Comparison of ENCODE assay signal across 21 cellular contexts in the genomic region with DNA sequence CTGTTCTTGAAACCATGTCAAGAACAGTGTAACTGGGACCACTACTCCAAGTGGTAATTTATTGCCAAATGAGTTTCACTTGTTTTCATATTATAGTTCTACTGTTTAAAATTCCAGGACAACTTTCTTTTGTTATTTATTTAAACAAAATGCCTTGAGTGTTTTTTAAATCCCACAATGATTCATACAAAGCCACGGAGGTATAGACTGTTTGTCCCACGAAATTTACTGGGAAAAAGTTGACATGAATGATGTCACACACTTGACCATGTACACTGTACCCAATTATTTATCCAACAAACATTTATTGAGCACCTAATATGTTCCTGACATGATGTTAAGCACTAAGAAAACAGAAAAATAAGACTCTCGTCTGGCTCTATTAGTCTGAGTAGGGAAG.
DNase-seq lines count a peak whose midpoint lies in the region; ATAC-seq and TF ChIP-seq lines count a peak whose summit lies in the region.
"Had no signal": no experiment of that assay in that cellular context is flagged by ENCODE, and none has a peak within 500 bp of the region (broad histone marks: within the 10 kb centered on the region; RNA-seq: fewer than 3 reads in every experiment).

No MANE protein-coding gene starts in this region.

- peaks cover 5% of the 10 kb centered on the region for H3K9me3 Mint-ChIP-seq in osteocyte (ENCODE audit: unreplicated experiment)
- no peaks in the 10 kb centered on the region for H3K9me3 Mint-ChIP-seq in natural killer cell treated with Interleukin-12 subunit alpha and Interleukin-12 subunit beta and Interleukin-15 and Interleukin-18, amount 100 ng/mL, for 72 hours
- H3K9me3 Mint-ChIP-seq in activated CD4-positive, alpha-beta memory T cell treated with anti-CD3 and anti-CD28 coated beads, Interleukin-2, amount 10 ng/mL, durations not matched to agents 7 days and 5 days = no peaks in the 10 kb centered on the region
- H3K9me3 Mint-ChIP-seq: CD8-positive, alpha-beta T cell; HFFc6 had no signal

- no peak for TF ChIP-seq POLR2A in esophagus squamous epithelium (IDR thresholded peaks at IDR 0.05)

- H3K36me3 ChIP-seq in esophagus squamous epithelium = no peaks in the 10 kb centered on the region
- H3K36me3 ChIP-seq: BLaER1 treated with 17β-estradiol and CSF1 and Interleukin-3, amounts not matched to agents 10 nM and 100 nM had no signal

- H3K9me3 ChIP-seq in esophagus squamous epithelium = no peaks in the 10 kb centered on the region

- no peaks in the 10 kb centered on the region for H3K27me3 Mint-ChIP-seq in osteocyte (ENCODE audit: unreplicated experiment)
- peaks cover 17 to 21% of the 10 kb centered on the region in 2 donors for H3K27me3 Mint-ChIP-seq in natural killer cell treated with Interleukin-12 subunit alpha and Interleukin-12 subunit beta and Interleukin-15 and Interleukin-18, amount 100 ng/mL, for 72 hours
- peaks cover 9% of the 10 kb centered on the region for H3K27me3 Mint-ChIP-seq in activated CD4-positive, alpha-beta memory T cell treated with anti-CD3 and anti-CD28 coated beads, Interleukin-2, amount 10 ng/mL, durations not matched to agents 7 days and 5 days

- WGBS in esophagus squamous epithelium, 2 donors = 40 to 54% methylated on average over 3 of the region's 3 CpGs

- ATAC-seq in natural killer cell treated with Interleukin-12 subunit alpha and Interleukin-12 subunit beta and Interleukin-15 and Interleukin-18, amount 100 ng/mL, for 72 hours = no peak
- ATAC-seq: CD8-positive, alpha-beta T cell; HepG2 had no signal

- POLR2A ChIA-PET in activated CD4-positive, alpha-beta memory T cell treated with anti-CD3 and anti-CD28 coated beads, Interleukin-2, amount 10 ng/mL, durations not matched to agents 7 days and 5 days (lab: Charles Lee) = no interaction called here

- DNase-seq in EH (ENCODE audit: low read depth) (peak; percentile 48), M059J (ENCODE audit: low read depth) (peak; percentile 40), fibroblast of mammary gland (ENCODE audit: low read depth) (peak; percentile 45), osteocyte (ENCODE audit: extremely low spot score, unreplicated experiment) (no peak), HK-2 (ENCODE audit: unreplicated experiment) (no peak), esophagus squamous epithelium (lab: John Stamatoyannopoulos, UW) (no peak)
- no peak for DNase-seq in natural killer cell treated with Interleukin-12 subunit alpha and Interleukin-12 subunit beta and Interleukin-15 and Interleukin-18, amount 100 ng/mL, for 72 hours (ENCODE audit: low spot score)
- DNase-seq in activated CD4-positive, alpha-beta memory T cell treated with anti-CD3 and anti-CD28 coated beads, Interleukin-2, amount 10 ng/mL, durations not matched to agents 7 days and 5 days = no peak
- DNase-seq: 8988T; Calu3; CD8-positive, alpha-beta T cell; DMS 273 treated with DMSO at 0.1 percent for 48 hours; DMS53; DND-41; GDM1; GM23248; HCEC 1CT; HFFc6 had no signal

- peaks cover 65% of the 10 kb centered on the region for H3K4me1 Mint-ChIP-seq in osteocyte (ENCODE audit: unreplicated experiment)
- no peaks in the 10 kb centered on the region for H3K4me1 Mint-ChIP-seq in natural killer cell treated with Interleukin-12 subunit alpha and Interleukin-12 subunit beta and Interleukin-15 and Interleukin-18, amount 100 ng/mL, for 72 hours (ENCODE audit: low read depth in 2 of 2)
- no peaks in the 10 kb centered on the region for H3K4me1 Mint-ChIP-seq in activated CD4-positive, alpha-beta memory T cell treated with anti-CD3 and anti-CD28 coated beads, Interleukin-2, amount 10 ng/mL, durations not matched to agents 7 days and 5 days
- H3K4me1 Mint-ChIP-seq: B cell had no signal

- TF ChIP-seq CTCF in fibroblast of mammary gland (conservative IDR thresholded peaks at IDR 0.05; ENCODE audit: control insufficient read depth, insufficient read depth, low read depth, low read length) (no peak), osteocyte (IDR thresholded peaks at IDR 0.05) (no peak), esophagus squamous epithelium (IDR thresholded peaks at IDR 0.05) (no peak)

- CTCF ChIA-PET in activated CD4-positive, alpha-beta memory T cell treated with anti-CD3 and anti-CD28 coated beads, Interleukin-2, amount 10 ng/mL, durations not matched to agents 7 days and 5 days (lab: Charles Lee) = no interaction called here

- H3K4me3 Mint-ChIP-seq in osteocyte (ENCODE audit: unreplicated experiment) = no peak overlapping the region
- H3K4me3 Mint-ChIP-seq in natural killer cell treated with Interleukin-12 subunit alpha and Interleukin-12 subunit beta and Interleukin-15 and Interleukin-18, amount 100 ng/mL, for 72 hours = no peak overlapping the region
- no peak overlapping the region for H3K4me3 Mint-ChIP-seq in activated CD4-positive, alpha-beta memory T cell treated with anti-CD3 and anti-CD28 coated beads, Interleukin-2, amount 10 ng/mL, durations not matched to agents 7 days and 5 days
- H3K4me3 Mint-ChIP-seq: B cell; CD8-positive, alpha-beta T cell; HFFc6 had no signal

- peaks cover 0 to 8% (median 0%) of the 10 kb centered on the region in 3 donors for H3K4me1 ChIP-seq in esophagus squamous epithelium

- H3K36me3 Mint-ChIP-seq in osteocyte (ENCODE audit: unreplicated experiment) = no peaks in the 10 kb centered on the region
- H3K36me3 Mint-ChIP-seq in natural killer cell treated with Interleukin-12 subunit alpha and Interleukin-12 subunit beta and Interleukin-15 and Interleukin-18, amount 100 ng/mL, for 72 hours = no peaks in the 10 kb centered on the region
- no peaks in the 10 kb centered on the region for H3K36me3 Mint-ChIP-seq in activated CD4-positive, alpha-beta memory T cell treated with anti-CD3 and anti-CD28 coated beads, Interleukin-2, amount 10 ng/mL, durations not matched to agents 7 days and 5 days (ENCODE audit: low read depth)
- H3K36me3 Mint-ChIP-seq: CD8-positive, alpha-beta T cell had no signal

- H3K27ac ChIP-seq in esophagus squamous epithelium = no peak overlapping the region
- H3K27ac ChIP-seq: BLaER1 treated with 17β-estradiol and CSF1 and Interleukin-3, amounts not matched to agents 10 nM and 100 nM; GM23248 had no signal

- H3K27me3 ChIP-seq in esophagus squamous epithelium = no peaks in the 10 kb centered on the region
- H3K27me3 ChIP-seq: BLaER1 treated with 17β-estradiol and CSF1 and Interleukin-3, amounts not matched to agents 10 nM and 100 nM had no signal

- H3K4me3 ChIP-seq in fibroblast of mammary gland (ENCODE audit: control insufficient read depth, low read depth, low read length) = no peak overlapping the region
- H3K4me3 ChIP-seq in esophagus squamous epithelium = no peak overlapping the region
- H3K4me3 ChIP-seq: BLaER1 treated with 17β-estradiol and CSF1 and Interleukin-3, amounts not matched to agents 10 nM and 100 nM; GM23248 had no signal

- H3K27ac Mint-ChIP-seq in osteocyte (ENCODE audit: unreplicated experiment) = peak overlapping the region; percentile 82
- H3K27ac Mint-ChIP-seq in natural killer cell treated with Interleukin-12 subunit alpha and Interleukin-12 subunit beta and Interleukin-15 and Interleukin-18, amount 100 ng/mL, for 72 hours = no peak overlapping the region
- H3K27ac Mint-ChIP-seq in activated CD4-positive, alpha-beta memory T cell treated with anti-CD3 and anti-CD28 coated beads, Interleukin-2, amount 10 ng/mL, durations not matched to agents 7 days and 5 days = no peak overlapping the region
- H3K27ac Mint-ChIP-seq: B cell; CD8-positive, alpha-beta T cell; HFFc6 had no signal

- intact Hi-C loops in esophagus squamous epithelium (cut with DNase I) = no loop called here

Comparison
In these comparisons a context has a peak if more than half of its experiments do, and no peak if none do; other contexts are left out.
1. DNase-seq: peak in EH (single experiment), M059J (single experiment) and fibroblast of mammary gland (single experiment); none in osteocyte (single experiment), natural killer cell treated with Interleukin-12 subunit alpha and Interleukin-12 subunit beta and Interleukin-15 and Interleukin-18, amount 100 ng/mL, for 72 hours (single experiment), activated CD4-positive, alpha-beta memory T cell treated with anti-CD3 and anti-CD28 coated beads, Interleukin-2, amount 10 ng/mL, durations not matched to agents 7 days and 5 days (single experiment), HK-2 (single experiment) and esophagus squamous epithelium (single experiment).